Comparison of ENCODE assay signal across 24 cellular contexts in genomic region chrX:27675493-27675892, GRCh38.
DNase-seq lines count a peak whose midpoint lies in the region; ATAC-seq and TF ChIP-seq lines count a peak whose summit lies in the region.
"Had no signal": no experiment of that assay in that cellular context is flagged by ENCODE, and none has a peak within 500 bp of the region (broad histone marks: within the 10 kb centered on the region; RNA-seq: fewer than 3 reads in every experiment).

No MANE protein-coding gene starts in this region.

- no peaks in the 10 kb centered on the region for H3K27me3 ChIP-seq in IMR-90 (ENCODE audit: control insufficient read depth, insufficient read depth, low read length)
- H3K27me3 ChIP-seq in foreskin keratinocyte, result no peaks in the 10 kb centered on the region
- H3K27me3 ChIP-seq: right lobe of liver had no signal

- no peak overlapping the region for H2BK120ac ChIP-seq in IMR-90 (ENCODE audit: low read depth, low read length)

- TF ChIP-seq CTCF in IMR-90 (conservative IDR thresholded peaks at IDR 0.05; ENCODE audit: low read depth, low read length) (no peak), astrocyte of the cerebellum (IDR thresholded peaks at IDR 0.05; ENCODE audit: low read depth, low read length, missing control alignments) (no peak), foreskin keratinocyte (conservative IDR thresholded peaks at IDR 0.05) (no peak)

- H3K14ac ChIP-seq in IMR-90 (replicated peaks; ENCODE audit: low read depth, low read length), result no peak overlapping the region

- dilution Hi-C loops in IMR-90 (cut with HindIII; ENCODE audit: low sequenced_read_pairs, unreplicated experiment), result no loop called here

- H4K91ac ChIP-seq in IMR-90 (ENCODE audit: insufficient read depth, low read depth, low read length), result no peak overlapping the region

- no CpG with 5 or more reads among the region's 1 CpG for WGBS in IMR-90 (ENCODE audit: extremely low coverage in 2 of 2, insufficient read length in 1 of 2), 2 experiments

- intact Hi-C loops in IMR-90 (cut with micrococcal nuclease), result no loop called here

- no peaks in the 10 kb centered on the region for H3K27me3 Mint-ChIP-seq in effector memory CD8-positive, alpha-beta T cell
- H3K27me3 Mint-ChIP-seq: activated B cell treated with CpG ODN at 0.5 μM for 24 hours; activated CD4-positive, alpha-beta memory T cell treated with anti-CD3 and anti-CD28 coated beads, Interleukin-2, amount 10 ng/mL, durations not matched to agents 7 days and 5 days; naive thymus-derived CD4-positive, alpha-beta T cell had no signal

- H3K4me1 Mint-ChIP-seq in effector memory CD8-positive, alpha-beta T cell (ENCODE audit: low read depth in 2 of 2), result no peaks in the 10 kb centered on the region
- H3K4me1 Mint-ChIP-seq: activated B cell treated with CpG ODN at 0.5 μM for 24 hours; activated CD4-positive, alpha-beta memory T cell treated with anti-CD3 and anti-CD28 coated beads, Interleukin-2, amount 10 ng/mL, durations not matched to agents 7 days and 5 days; CD14-positive monocyte had no signal

- H2BK20ac ChIP-seq in IMR-90 (ENCODE audit: low read depth, low read length), result no peak overlapping the region

- H3K4me3 Mint-ChIP-seq in effector memory CD8-positive, alpha-beta T cell, result no peak overlapping the region
- H3K4me3 Mint-ChIP-seq: activated B cell treated with CpG ODN at 0.5 μM for 24 hours; activated CD4-positive, alpha-beta memory T cell treated with anti-CD3 and anti-CD28 coated beads, Interleukin-2, amount 10 ng/mL, durations not matched to agents 7 days and 5 days; CD14-positive monocyte; naive thymus-derived CD4-positive, alpha-beta T cell; T-helper 2 cell treated with Interferon-gamma antibody and Interleukin-4, amounts not matched to agents 5 μg/mL and 100 μg/mL, for 36 hours had no signal

- DNase-seq in A172 (ENCODE audit: low spot score) (peak; percentile 68), IMR-90 (peak; percentile 16), astrocyte of the cerebellum (ENCODE audit: low read depth) (peak; percentile 1), foreskin keratinocyte (peak; percentile 80 to 91), cerebellum (ENCODE audit: low spot score) (no peak)
- DNase-seq in effector memory CD8-positive, alpha-beta T cell, result no peak
- DNase-seq: ACHN; activated B cell treated with CpG ODN at 0.5 μM for 24 hours; activated CD4-positive, alpha-beta memory T cell treated with anti-CD3 and anti-CD28 coated beads, Interleukin-2, amount 10 ng/mL, durations not matched to agents 7 days and 5 days; activated naive CD4-positive, alpha-beta T cell treated with Interleukin-2 at 50 U/mL for 16 hours; activated T-cell treated with anti-CD3 and anti-CD28 coated beads, Interleukin-2, amount 50 U/mL, for 1 hour; DMS153; kidney glomerular epithelial cell; naive thymus-derived CD4-positive, alpha-beta T cell; NCI-H2029; NCI-H510A; right lobe of liver; RPMI8226 had no signal

- no peak overlapping the region for H3K4me2 ChIP-seq in IMR-90 (ENCODE audit: low read depth, low read length)
- H3K4me2 ChIP-seq: KMS-11 had no signal

- POLR2A ChIA-PET in IMR-90 (lab: Charles Lee; ENCODE audit: unreplicated experiment), result no interaction called here

- no peak overlapping the region for H3K18ac ChIP-seq in IMR-90 (ENCODE audit: low read depth, low read length)

- no peak overlapping the region for H3K56ac ChIP-seq in IMR-90 (ENCODE audit: extremely low read depth, insufficient read depth, low read length)

- H2AK9ac ChIP-seq in IMR-90 (replicated peaks; ENCODE audit: low read depth, low read length, poor library complexity), result no peak overlapping the region

- TF ChIP-seq RAD21 in IMR-90 (IDR thresholded peaks at IDR 0.05; ENCODE audit: low read length), result no peak

- no peak overlapping the region for H3K27ac Mint-ChIP-seq in effector memory CD8-positive, alpha-beta T cell
- H3K27ac Mint-ChIP-seq: activated B cell treated with CpG ODN at 0.5 μM for 24 hours; activated CD4-positive, alpha-beta memory T cell treated with anti-CD3 and anti-CD28 coated beads, Interleukin-2, amount 10 ng/mL, durations not matched to agents 7 days and 5 days; CD14-positive monocyte; naive thymus-derived CD4-positive, alpha-beta T cell; T-helper 2 cell treated with Interferon-gamma antibody and Interleukin-4, amounts not matched to agents 5 μg/mL and 100 μg/mL, for 36 hours had no signal

- no peak overlapping the region for H3K23ac ChIP-seq in IMR-90 (ENCODE audit: low read depth, low read length)

- CTCF ChIA-PET in IMR-90 (lab: Yijun Ruan, JAX), result no interaction called here

- in situ Hi-C loops in IMR-90 (cut with MboI; ENCODE audit: low sequenced_read_pairs) (no loop called here), astrocyte of the cerebellum (cut with HindIII; ENCODE audit: low sequenced_read_pairs) (no loop called here)

- no peaks in the 10 kb centered on the region for H4K20me1 ChIP-seq in IMR-90 (ENCODE audit: insufficient read depth, low read length)

- H2BK15ac ChIP-seq in IMR-90 (ENCODE audit: low read depth, low read length), result no peak overlapping the region

- no peak overlapping the region for H4K8ac ChIP-seq in IMR-90 (ENCODE audit: low read depth in 2 of 2, low read length in 2 of 2)

- H3K9me3 Mint-ChIP-seq in effector memory CD8-positive, alpha-beta T cell, result peaks cover 2 to 7% of the 10 kb centered on the region in 2 donors
- H3K9me3 Mint-ChIP-seq: activated B cell treated with CpG ODN at 0.5 μM for 24 hours; activated CD4-positive, alpha-beta memory T cell treated with anti-CD3 and anti-CD28 coated beads, Interleukin-2, amount 10 ng/mL, durations not matched to agents 7 days and 5 days had no signal

- no peak overlapping the region for H3K9ac ChIP-seq in IMR-90 (ENCODE audit: low read depth, low read length)
- H3K9ac ChIP-seq: KMS-11 had no signal

- no peaks in the 10 kb centered on the region for H3K9me1 ChIP-seq in IMR-90 (ENCODE audit: insufficient read depth, low read length)

- no peaks in the 10 kb centered on the region for H3K9me3 ChIP-seq in IMR-90 (ENCODE audit: control insufficient read depth, insufficient read depth, low read length)
- H3K9me3 ChIP-seq: right lobe of liver had no signal

- no TSS peak for BruUV-seq in IMR-90 (replicated peaks; lab: Mats Ljungman, UMichigan)

- H3K4me3 ChIP-seq in IMR-90 (ENCODE audit: insufficient read depth, low read depth, low read length) (no peak overlapping the region), astrocyte of the cerebellum (ENCODE audit: low read depth, low read length) (no peak overlapping the region)
- H3K4me3 ChIP-seq: right lobe of liver had no signal

- H3K27ac ChIP-seq in IMR-90 (ENCODE audit: insufficient read depth, low read length) (no peak overlapping the region), foreskin keratinocyte (no peak overlapping the region)
- H3K27ac ChIP-seq: KMS-11, right lobe of liver had no signal

- H2BK5ac ChIP-seq in IMR-90 (ENCODE audit: low read depth, low read length, poor library complexity, severe bottlenecking), result no peak overlapping the region

- no peak overlapping the region for H3K4ac ChIP-seq in IMR-90 (ENCODE audit: low read depth, low read length)

- TF ChIP-seq POLR2A in IMR-90 (IDR thresholded peaks at IDR 0.05; ENCODE audit: low read depth, low read length), result no peak

- ATAC-seq in IMR-90 (ENCODE audit: low read depth) (no peak), foreskin keratinocyte (peak; percentile 99), GM19035 (IDR thresholded peaks at IDR 0.05; ENCODE audit: unreplicated experiment) (no peak), HG03354 (IDR thresholded peaks at IDR 0.05; ENCODE audit: poor library complexity, severe bottlenecking, unreplicated experiment) (no peak)
- no peak for ATAC-seq in effector memory CD8-positive, alpha-beta T cell (replicated peaks)
- ATAC-seq: naive thymus-derived CD4-positive, alpha-beta T cell; right lobe of liver; SK-N-SH treated with all-trans-retinoic acid at 6 μM for 48 hours had no signal

- no peaks in the 10 kb centered on the region for H3K4me1 ChIP-seq in IMR-90 (ENCODE audit: control insufficient read depth, insufficient read depth, low read length)
- peaks cover 8% of the 10 kb centered on the region for H3K4me1 ChIP-seq in foreskin keratinocyte
- H3K4me1 ChIP-seq: right lobe of liver had no signal

- no peaks in the 10 kb centered on the region for H3K36me3 Mint-ChIP-seq in effector memory CD8-positive, alpha-beta T cell (ENCODE audit: insufficient read depth)
- H3K36me3 Mint-ChIP-seq: CD14-positive monocyte; naive thymus-derived CD4-positive, alpha-beta T cell had no signal

- no peaks in the 10 kb centered on the region for H3K36me3 ChIP-seq in IMR-90 (ENCODE audit: control insufficient read depth, insufficient read depth, low read length)
- H3K36me3 ChIP-seq: right lobe of liver had no signal

- H2AFZ ChIP-seq in IMR-90 (replicated peaks; ENCODE audit: low read length, poor library complexity), result no peak overlapping the region

- H3K79me1 ChIP-seq in IMR-90 (ENCODE audit: low read depth in 1 of 2, low read length in 2 of 2), result no peaks in the 10 kb centered on the region

- H2AK5ac ChIP-seq in IMR-90 (ENCODE audit: low read depth, low read length), result no peak overlapping the region

- H4K5ac ChIP-seq in IMR-90 (ENCODE audit: low read depth, low read length), result no peak overlapping the region

TF ChIP-seq in IMR-90, 13 proteins besides CTCF, POLR2A, EP300 and RAD21:
- TF ChIP-seq RCOR1 (IDR thresholded peaks at IDR 0.05; ENCODE audit: insufficient replicate concordance, low read length) (no peak), CEBPB (IDR thresholded peaks at IDR 0.05; ENCODE audit: low read depth, low read length) (no peak), MXI1 (IDR thresholded peaks at IDR 0.05; ENCODE audit: borderline replicate concordance, low read depth, low read length) (no peak), RFX5 (IDR thresholded peaks at IDR 0.05; ENCODE audit: low read depth, low read length) (no peak)

Comparison
In these comparisons a context has a peak if more than half of its experiments do, and no peak if none do; other contexts are left out.
1. DNase-seq: peak in A172 (single experiment), IMR-90 (single experiment), astrocyte of the cerebellum (single experiment) and foreskin keratinocyte (2 of 2); none in cerebellum (single experiment) and effector memory CD8-positive, alpha-beta T cell (0 of 3).